9 cellular contexts compared by ENCODE assay signal in the genomic region with DNA sequence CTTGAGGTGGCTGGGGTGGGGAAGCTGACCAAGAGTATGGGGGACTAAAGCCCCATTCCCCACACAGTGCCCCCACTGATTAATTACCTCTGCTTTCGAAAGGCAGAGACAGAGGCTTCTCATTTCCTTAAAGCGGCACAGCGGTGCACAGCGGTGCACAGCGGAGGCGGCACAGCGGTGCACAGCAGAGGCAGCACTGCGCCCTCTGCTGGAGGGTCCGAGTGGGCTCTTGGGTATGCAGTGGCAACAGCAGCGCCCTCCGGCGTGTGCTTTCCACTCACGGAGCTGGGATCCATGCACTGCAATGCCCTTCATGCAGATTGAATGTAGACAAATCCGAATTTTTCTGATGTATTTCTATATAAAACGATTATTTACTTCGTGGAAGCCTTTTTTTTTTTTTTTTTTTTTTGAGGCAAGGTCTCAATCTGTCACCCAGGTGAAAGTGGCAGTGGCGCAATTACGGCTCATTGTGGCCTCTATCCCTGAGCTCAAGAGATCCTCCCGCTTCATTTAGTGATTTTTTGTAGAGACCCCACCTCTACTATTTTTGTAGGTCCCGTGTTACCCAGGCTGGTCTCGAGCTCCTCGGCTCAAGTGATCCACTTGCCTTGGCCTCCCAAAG. TPM values are rescaled to one million over a fixed set of nuclear protein-coding genes. Genes with fewer than 3 reads are reported as not detected.
A peak's percentile ranks its signal among the peaks of the same experiment; 100 is the strongest.
DNase-seq lines count a peak whose midpoint lies in the region; ATAC-seq, FAIRE-seq and TF ChIP-seq lines count a peak whose summit lies in the region.
"Had no signal": no experiment of that assay in that cellular context is flagged by ENCODE, and none has a peak within 500 bp of the region (broad histone marks: within the 10 kb centered on the region; RNA-seq: fewer than 3 reads in every experiment).

No MANE protein-coding gene starts in this region.

- WGBS in stomach, 5 donors, result 35 to 47% (median 46%) methylated on average over 14 to 22 of the region's 22 CpGs

- no peaks in the 10 kb centered on the region for H3K4me1 ChIP-seq in stomach
- H3K4me1 ChIP-seq: SJSA1 had no signal

- no peak for TF ChIP-seq POLR2A in stomach (IDR thresholded peaks at IDR 0.05)

- FAIRE-seq in frontal cortex (lab: Jason Lieb, UNC), result no peak

- no peak overlapping the region for H3K27ac ChIP-seq in stomach
- H3K27ac ChIP-seq: SJSA1 had no signal

- ATAC-seq in GM21515 (IDR thresholded peaks at IDR 0.05; ENCODE audit: unreplicated experiment), result peak; percentile 99

- no peak for TF ChIP-seq EP300 in stomach (IDR thresholded peaks at IDR 0.05)

- H3K36me3 ChIP-seq in stomach, result no peaks in the 10 kb centered on the region
- H3K36me3 ChIP-seq: SJSA1 had no signal

- intact Hi-C loops in stomach (cut with DNase I; ENCODE audit: low total_unique reads), result no loop called here

- TF ChIP-seq CTCF in stomach (IDR thresholded peaks at IDR 0.05), result peak in 2 of 7 experiments; percentile 31 to 37

- H3K4me3 ChIP-seq in stomach, result no peak overlapping the region
- H3K4me3 ChIP-seq: SJSA1 had no signal

- no peaks in the 10 kb centered on the region for H3K9me3 ChIP-seq in stomach
- H3K9me3 ChIP-seq: SJSA1 had no signal

- peaks cover 5 to 21% (median 12%) of the 10 kb centered on the region in 3 donors for H3K27me3 ChIP-seq in stomach
- H3K27me3 ChIP-seq: SJSA1 had no signal

- DNase-seq in Daoy (ENCODE audit: low read depth) (peak; percentile 3), HUDEP-2 (lab: John Stamatoyannopoulos, UW; ENCODE audit: unreplicated experiment in 76 of 76) (peak in 66 of 76 experiments; percentile 1 to 67 (median 33)), dermis microvascular lymphatic vessel endothelial cell (ENCODE audit: low read depth in 2 of 2) (peak; percentile 29 to 62), mucosa of gallbladder (ENCODE audit: low spot score) (peak; percentile 32), stomach (peak; percentile 63), frontal cortex (ENCODE audit: low spot score in 2 of 2) (no peak)
- peak; percentile 59 to 70 for DNase-seq in activated CD4-positive, alpha-beta T cell treated with anti-CD3 and anti-CD28 coated beads for 4 hours

RNA-seq across cellular contexts. Expression of gene PRPS2, which starts 19.7 kb away (rescaled TPM):
- total RNA-seq in Daoy (2014; rRNA removed; shearing (Covaris generic)), result 38.6 and 45.5 TPM in 2 replicates
- total RNA-seq in dermis microvascular lymphatic vessel endothelial cell (15.7 and 17.6 TPM in 2 replicates), mucosa of gallbladder (53.3 TPM), stomach (10 to 100 TPM in 4 of 5 donors, 1 to 10 TPM in 1; 4.6 to 94.2 (median 58.5) TPM), frontal cortex (48.9 TPM)
- polyA plus RNA-seq in stomach, result 10 to 100 TPM; 32.8 to 46.0 (median 35.0) TPM

Comparison
In these comparisons a context has a peak if more than half of its experiments do, and no peak if none do; other contexts are left out.
1. DNase-seq: peak in Daoy (single experiment), HUDEP-2 (66 of 76), activated CD4-positive, alpha-beta T cell treated with anti-CD3 and anti-CD28 coated beads for 4 hours (2 of 2), dermis microvascular lymphatic vessel endothelial cell (2 of 2), mucosa of gallbladder (single experiment) and stomach (single experiment); none in frontal cortex (0 of 2).